In genomic region chr5:5416733-5417132, GRCh38 we compare ENCODE assay signal across 21 cellular contexts.
"Had no signal": no experiment of that assay in that cellular context is flagged by ENCODE, and none has a peak within 500 bp of the region (broad histone marks: within the 10 kb centered on the region; RNA-seq: fewer than 3 reads in every experiment).

No MANE protein-coding gene starts in this region.

- H3K9me3 Mint-ChIP-seq: stimulated activated naive CD8-positive, alpha-beta T cell treated with anti-CD3 and anti-CD28 coated beads, Interleukin-15, amount 100 ng/mL, for 72 hours had no signal

- H3K4me3 ChIP-seq: dorsolateral prefrontal cortex, gastroesophageal sphincter, mucosa of descending colon, skin epidermis, thoracic aorta, transverse colon had no signal

- H3K4me3 Mint-ChIP-seq: neural crest cell; stimulated activated naive B cell treated with anti-CD40 and anti-IgM and Interleukin-4, amounts not matched to agents 10 μg/mL and 1 μg/mL and 100 μg/mL, for 72 hours; stimulated activated naive CD8-positive, alpha-beta T cell treated with anti-CD3 and anti-CD28 coated beads, Interleukin-15, amount 100 ng/mL, for 72 hours had no signal

- H3K27me3 ChIP-seq: dorsolateral prefrontal cortex, gastroesophageal sphincter, transverse colon had no signal

- H3K27me3 Mint-ChIP-seq: naive thymus-derived CD8-positive, alpha-beta T cell; stimulated activated naive B cell treated with anti-CD40 and anti-IgM and Interleukin-4, amounts not matched to agents 10 μg/mL and 1 μg/mL and 100 μg/mL, for 72 hours; stimulated activated naive CD8-positive, alpha-beta T cell treated with anti-CD3 and anti-CD28 coated beads, Interleukin-15, amount 100 ng/mL, for 72 hours had no signal

- DNase-seq: cortex of kidney; dorsolateral prefrontal cortex; effector memory CD4-positive, alpha-beta T cell; glutamatergic neuron; islet precursor cell; mammary epithelial cell; mucosa of descending colon; naive thymus-derived CD8-positive, alpha-beta T cell; stimulated activated CD4-positive, alpha-beta T cell treated with anti-CD3 and anti-CD28 coated beads, Interleukin-2, amount 100 ng/mL, for 24 hours; stimulated activated CD4-positive, alpha-beta T cell treated with anti-CD3 and anti-CD28 coated beads, Interleukin-4, amount 100 ng/mL, for 4 hours; stimulated activated naive B cell treated with anti-CD40 and anti-IgM and Interleukin-4, amounts not matched to agents 10 μg/mL and 1 μg/mL and 100 μg/mL, for 72 hours; stimulated activated naive CD8-positive, alpha-beta T cell treated with anti-CD3 and anti-CD28 coated beads, Interleukin-15, amount 100 ng/mL, for 72 hours; substantia nigra; transverse colon had no signal

- ATAC-seq: esophagus mucosa; gastroesophageal sphincter; left lobe of liver; mucosa of descending colon; naive thymus-derived CD8-positive, alpha-beta T cell; sciatic nerve; stimulated activated naive B cell treated with anti-CD40 and anti-IgM and Interleukin-4, amounts not matched to agents 10 μg/mL and 1 μg/mL and 100 μg/mL, for 72 hours; stimulated activated naive CD8-positive, alpha-beta T cell treated with anti-CD3 and anti-CD28 coated beads, Interleukin-15, amount 100 ng/mL, for 72 hours had no signal

- H3K27ac ChIP-seq: dorsolateral prefrontal cortex, gastroesophageal sphincter, skin epidermis, thoracic aorta, transverse colon had no signal

- H3K9me3 ChIP-seq: gastroesophageal sphincter, mucosa of descending colon, thoracic aorta, transverse colon had no signal

- H3K36me3 ChIP-seq: thoracic aorta, transverse colon had no signal
